In the genomic region with DNA sequence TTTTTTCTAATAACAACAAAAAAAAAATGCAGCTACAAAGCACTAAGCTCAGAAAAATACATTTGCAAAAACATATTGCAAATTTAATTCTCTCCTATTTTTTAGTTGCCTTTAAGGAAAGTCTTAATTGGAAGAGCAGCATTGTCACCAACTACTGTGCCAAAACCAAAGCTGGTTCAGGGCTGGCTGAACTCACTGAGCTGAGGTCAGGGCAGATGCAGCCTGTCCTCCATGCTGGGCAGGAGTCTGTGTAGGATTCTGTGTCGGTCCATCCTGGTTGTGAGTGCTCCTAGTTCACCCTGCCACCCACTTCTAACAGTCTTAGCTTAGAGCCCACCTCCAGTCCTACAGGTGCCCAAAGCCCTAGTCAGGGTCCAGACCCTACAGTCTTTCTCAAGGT, we compare ENCODE assay signal across 19 cellular contexts.
DNase-seq lines count a peak whose midpoint lies in the region; ATAC-seq and TF ChIP-seq lines count a peak whose summit lies in the region.
"Had no signal": no experiment of that assay in that cellular context is flagged by ENCODE, and none has a peak within 500 bp of the region (broad histone marks: within the 10 kb centered on the region; RNA-seq: fewer than 3 reads in every experiment).

No MANE protein-coding gene starts in this region.

- DNase-seq in astrocyte of the spinal cord (ENCODE audit: low read depth, low spot score), result peak; percentile 23
- DNase-seq in left ventricle myocardium inferior, result no peak
- DNase-seq in sciatic nerve (ENCODE audit: low spot score), result no peak
- DNase-seq: activated CD4-positive, alpha-beta T cell treated with anti-CD3 and anti-CD28 coated beads, Interleukin-2, amount 50 U/mL, for 48 hours; activated naive CD4-positive, alpha-beta T cell treated with anti-CD3 and anti-CD28 coated beads, Interleukin-2, amount 10 ng/mL, durations not matched to agents 7 days and 5 days; activated T-cell treated with anti-CD3 and anti-CD28 coated beads, Interleukin-2, amount 50 U/mL, for 1 hour; DMS153; NCI-H1092; NCI-H2081 treated with DMSO at 0.1 percent for 48 hours; NCI-H82; SW 1271 had no signal

- ATAC-seq in sciatic nerve (peak; percentile 37), GM21619 (IDR thresholded peaks at IDR 0.05; ENCODE audit: unreplicated experiment) (no peak), HG03457 (IDR thresholded peaks at IDR 0.05; ENCODE audit: unreplicated experiment) (no peak), GM21526 (IDR thresholded peaks at IDR 0.05; ENCODE audit: low FRiP score, unreplicated experiment) (no peak), HG02840 (IDR thresholded peaks at IDR 0.05; ENCODE audit: low FRiP score, unreplicated experiment) (no peak)
- ATAC-seq: K562 had no signal

- H3K4me1 ChIP-seq in left ventricle myocardium inferior, result peaks cover 71% of the 10 kb centered on the region
- H3K4me1 ChIP-seq: body of pancreas, prostate gland had no signal

- no peaks in the 10 kb centered on the region for H3K36me3 ChIP-seq in left ventricle myocardium inferior
- H3K36me3 ChIP-seq: prostate gland had no signal

- intact Hi-C loops in left ventricle myocardium inferior (cut with micrococcal nuclease), result no loop called here
- intact Hi-C loops in sciatic nerve (cut with DNase I), result no loop called here

- H3K27me3 ChIP-seq in left ventricle myocardium inferior (ENCODE audit: low read depth), result no peaks in the 10 kb centered on the region
- H3K27me3 ChIP-seq: body of pancreas had no signal

- H3K4me3 ChIP-seq in astrocyte of the spinal cord (ENCODE audit: low read depth, low read length) (no peak overlapping the region), left ventricle myocardium inferior (no peak overlapping the region)
- H3K4me3 ChIP-seq: body of pancreas, K562, prostate gland had no signal

- no peaks in the 10 kb centered on the region for H3K9me3 ChIP-seq in left ventricle myocardium inferior (replicated peaks)
- H3K9me3 ChIP-seq: body of pancreas, prostate gland had no signal

- TF ChIP-seq CTCF in astrocyte of the spinal cord (IDR thresholded peaks at IDR 0.05; ENCODE audit: low read depth, low read length) (no peak), left ventricle myocardium inferior (IDR thresholded peaks at IDR 0.05; ENCODE audit: borderline replicate concordance) (no peak)

- peak overlapping the region; percentile 89 for H3K27ac ChIP-seq in left ventricle myocardium inferior (replicated peaks)
- H3K27ac ChIP-seq: C4-2B had no signal

- in situ Hi-C loops in astrocyte of the spinal cord (cut with HindIII; ENCODE audit: low sequenced_read_pairs), result no loop called here
